8 cellular contexts compared by ENCODE assay signal in genomic region chr1:25562101-25562927, GRCh38. TPM values are rescaled to one million over a fixed set of nuclear protein-coding genes. Genes with fewer than 3 reads are reported as not detected.
DNase-seq lines count a peak whose midpoint lies in the region; ATAC-seq and TF ChIP-seq lines count a peak whose summit lies in the region.

No MANE protein-coding gene starts in this region.

- DNase-seq in GM10266 (ENCODE audit: extremely low spot score) (peak; percentile 79), ascending aorta (ENCODE audit: low spot score in 2 of 2) (peak in 1 of 2 donors; percentile 28), D341Med (ENCODE audit: low spot score) (no peak), foreskin melanocyte (no peak), NCI-H2227 (lab: John Stamatoyannopoulos, UW; ENCODE audit: unreplicated experiment) (no peak)
- peak; percentile 47 for DNase-seq in stimulated activated CD4-positive, alpha-beta T cell treated with anti-CD3 and anti-CD28 coated beads, Interleukin-4, amount 100 ng/mL, for 1 hour

- H3K27me3 Mint-ChIP-seq in T-helper 1 cell treated with Interleukin-12 subunit alpha and Interleukin-12 subunit beta and Interleukin-4 antibody, amounts not matched to agents 30 μg/mL and 1 μg/mL, for 36 hours (ENCODE audit: low read depth) = no peaks in the 10 kb centered on the region

- no peaks in the 10 kb centered on the region for H3K27me3 ChIP-seq in ascending aorta

- peak overlapping the region; percentile 67 for H3K4me3 Mint-ChIP-seq in T-helper 1 cell treated with Interleukin-12 subunit alpha and Interleukin-12 subunit beta and Interleukin-4 antibody, amounts not matched to agents 30 μg/mL and 1 μg/mL, for 36 hours

- H3K9me3 ChIP-seq in ascending aorta = no peaks in the 10 kb centered on the region

- H3K36me3 Mint-ChIP-seq in T-helper 1 cell treated with Interleukin-12 subunit alpha and Interleukin-12 subunit beta and Interleukin-4 antibody, amounts not matched to agents 30 μg/mL and 1 μg/mL, for 36 hours (ENCODE audit: low read depth) = peaks cover 12% of the 10 kb centered on the region

- H3K27ac ChIP-seq in ascending aorta = peak overlapping the region; percentile 56 to 64

- peak overlapping the region; percentile 80 for H3K27ac Mint-ChIP-seq in T-helper 1 cell treated with Interleukin-12 subunit alpha and Interleukin-12 subunit beta and Interleukin-4 antibody, amounts not matched to agents 30 μg/mL and 1 μg/mL, for 36 hours

- H3K4me1 Mint-ChIP-seq in T-helper 1 cell treated with Interleukin-12 subunit alpha and Interleukin-12 subunit beta and Interleukin-4 antibody, amounts not matched to agents 30 μg/mL and 1 μg/mL, for 36 hours (ENCODE audit: low read depth) = peaks cover 43% of the 10 kb centered on the region

- no peak overlapping the region for H3K4me3 ChIP-seq in ascending aorta

- TF ChIP-seq CTCF in GM10266 (IDR thresholded peaks at IDR 0.05; ENCODE audit: control insufficient read depth, insufficient read depth, low read depth, missing control alignments) (no peak), ascending aorta (IDR thresholded peaks at IDR 0.05) (no peak)

- peaks cover 12 to 26% of the 10 kb centered on the region in 2 donors for H3K4me1 ChIP-seq in ascending aorta

- peak; percentile 80 for ATAC-seq in HG02759 (IDR thresholded peaks at IDR 0.05; ENCODE audit: unreplicated experiment)

- no peaks in the 10 kb centered on the region for H3K9me3 Mint-ChIP-seq in T-helper 1 cell treated with Interleukin-12 subunit alpha and Interleukin-12 subunit beta and Interleukin-4 antibody, amounts not matched to agents 30 μg/mL and 1 μg/mL, for 36 hours

- intact Hi-C loops in ascending aorta (cut with DNase I) = no loop called here

- H3K36me3 ChIP-seq in ascending aorta = peaks cover 17 to 69% of the 10 kb centered on the region in 2 donors

RNA-seq across cellular contexts. Expression of gene LDLRAP1, which starts 18.9 kb away (rescaled TPM):
- 75.4 TPM for total RNA-seq in ascending aorta

RNA-seq across cellular contexts. Expression of gene MAN1C1, which starts 54.3 kb away (rescaled TPM):
- total RNA-seq in ascending aorta = 14.3 TPM

Comparison
In these comparisons a context has a peak if more than half of its experiments do, and no peak if none do; other contexts are left out.
1. DNase-seq: peak in GM10266 (single experiment) and stimulated activated CD4-positive, alpha-beta T cell treated with anti-CD3 and anti-CD28 coated beads, Interleukin-4, amount 100 ng/mL, for 1 hour (single experiment); none in D341Med (single experiment), foreskin melanocyte (single experiment) and NCI-H2227 (single experiment).